17 cellular contexts compared by ENCODE assay signal in the genomic region with DNA sequence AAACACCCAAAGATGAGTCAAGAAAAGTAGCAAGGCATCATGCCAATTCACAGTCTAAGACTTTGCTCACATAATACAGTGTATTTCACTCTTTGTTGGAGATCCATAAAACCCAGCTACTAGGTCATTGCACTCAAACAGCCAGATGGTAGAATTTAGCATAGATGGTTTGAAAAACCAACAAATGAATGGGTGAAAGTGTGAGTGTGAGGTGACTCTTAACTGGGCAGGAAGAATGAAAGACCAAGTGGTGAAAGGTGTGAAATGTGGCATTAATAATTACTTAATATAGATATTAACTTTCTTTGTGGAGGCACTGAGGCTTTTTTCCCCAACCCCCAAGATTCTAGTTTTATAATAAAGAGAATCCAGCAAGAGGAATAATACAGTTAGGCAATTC.
"Had no signal": no experiment of that assay in that cellular context is flagged by ENCODE, and none has a peak within 500 bp of the region (broad histone marks: within the 10 kb centered on the region; RNA-seq: fewer than 3 reads in every experiment).

No MANE protein-coding gene starts in this region.

- DNase-seq: activated CD4-positive, alpha-beta T cell treated with anti-CD3 and anti-CD28 coated beads, Interleukin-2, amount 50 U/mL, for 1 hour; activated naive CD4-positive, alpha-beta T cell; activated naive CD8-positive, alpha-beta T cell treated with anti-CD3 and anti-CD28 coated beads, Interleukin-2, amount 10 ng/mL, durations not matched to agents 7 days and 5 days; anterior cingulate cortex; cerebellar nuclear complex; effector memory CD4-positive, alpha-beta T cell; foreskin fibroblast; left ventricle myocardium superior; natural killer cell; nucleus accumbens; stimulated activated CD4-positive, alpha-beta T cell treated with anti-CD3 and anti-CD28 coated beads, Interleukin-15, amount 100 ng/mL, for 24 hours; stimulated activated CD4-positive, alpha-beta T cell treated with anti-CD3 and anti-CD28 coated beads, Interleukin-4, amount 100 ng/mL, for 1 hour; stimulated activated naive B cell treated with anti-CD40 and anti-IgM and Interleukin-4, amounts not matched to agents 10 μg/mL and 1 μg/mL and 100 μg/mL, for 72 hours; tibial artery had no signal

- H3K4me3 ChIP-seq: right atrium auricular region, skin epidermis, tibial artery had no signal

- H3K27me3 ChIP-seq: right atrium auricular region had no signal

- ATAC-seq: activated CD4-positive, CD25-positive, alpha-beta regulatory T cell treated with anti-CD3 and anti-CD28 coated beads, Interleukin-2, amount 50 U/mL, for 24 hours; left ventricle myocardium superior; natural killer cell; stimulated activated naive B cell treated with anti-CD40 and anti-IgM and Interleukin-4, amounts not matched to agents 10 μg/mL and 1 μg/mL and 100 μg/mL, for 72 hours had no signal

- H3K4me1 ChIP-seq: right atrium auricular region, tibial artery had no signal

- H3K36me3 ChIP-seq: right atrium auricular region, tibial artery had no signal

- H3K27ac ChIP-seq: right atrium auricular region, skin epidermis, tibial artery had no signal

- H3K9me3 ChIP-seq: right atrium auricular region, tibial artery had no signal
